ENCODE assay signal across 1 cellular context in genomic region chr11:107252429-107253161, GRCh38.
TF ChIP-seq lines count a peak whose summit lies in the region.

No MANE protein-coding gene starts in this region.

TF ChIP-seq in K562, 482 proteins besides CTCF, POLR2A, EP300 and RAD21 (continued from another document):
- no peak for TF ChIP-seq JUNB (CRISPR knock-in tag; conservative IDR thresholded peaks at IDR 0.05)
- TF ChIP-seq HBP1 (CRISPR knock-in tag; IDR thresholded peaks at IDR 0.05) = no peak
- TF ChIP-seq ZNF584 (CRISPR knock-in tag; IDR thresholded peaks at IDR 0.05; ENCODE audit: low read depth) = no peak
- TF ChIP-seq TEAD4 (IDR thresholded peaks at IDR 0.05; ENCODE audit: low read length) = no peak
- TF ChIP-seq TEAD4 (CRISPR knock-in tag; IDR thresholded peaks at IDR 0.05; ENCODE audit: borderline replicate concordance) = no peak
- no peak for TF ChIP-seq ARHGAP35 (IDR thresholded peaks at IDR 0.05; ENCODE audit: partially characterized antibody)
- no peak for TF ChIP-seq CREB3 (tag; conservative IDR thresholded peaks at IDR 0.05; ENCODE audit: low read depth)
- TF ChIP-seq PCBP1 (IDR thresholded peaks at IDR 0.05; ENCODE audit: low read depth, low read length, poor library complexity, severe bottlenecking) = no peak
- TF ChIP-seq DEAF1 (CRISPR knock-in tag; IDR thresholded peaks at IDR 0.05) = no peak
- 0 out of 4 replicates have a peak, but pooled peaks of 1 of the 2 experiments have one; percentile 23 for TF ChIP-seq SIN3A (IDR thresholded peaks at IDR 0.05; ENCODE audit: borderline replicate concordance in 2 of 2, control insufficient read depth in 1 of 2, low read depth in 2 of 2, low read length in 2 of 2)
- TF ChIP-seq EGR1 (conservative IDR thresholded peaks at IDR 0.05) = no peak
- peak; percentile 60; the same call in 1 of the 2 replicates for TF ChIP-seq GTF2A2 (tag; IDR thresholded peaks at IDR 0.05)
- no peak for TF ChIP-seq RBM39 (optimal IDR thresholded peaks at IDR 0.05; ENCODE audit: low read depth, low read length)
- TF ChIP-seq PML (IDR thresholded peaks at IDR 0.05; ENCODE audit: low read length) = peak; percentile 72
- no peak for TF ChIP-seq IFI16 (CRISPR knock-in tag; IDR thresholded peaks at IDR 0.05)
- TF ChIP-seq TFE3 (CRISPR knock-in tag; IDR thresholded peaks at IDR 0.05) = no peak
- no peak for TF ChIP-seq PTRF (tag; IDR thresholded peaks at IDR 0.05)
- no peak for TF ChIP-seq HIVEP1 (CRISPR knock-in tag; IDR thresholded peaks at IDR 0.05)
- TF ChIP-seq, protein P1, sequence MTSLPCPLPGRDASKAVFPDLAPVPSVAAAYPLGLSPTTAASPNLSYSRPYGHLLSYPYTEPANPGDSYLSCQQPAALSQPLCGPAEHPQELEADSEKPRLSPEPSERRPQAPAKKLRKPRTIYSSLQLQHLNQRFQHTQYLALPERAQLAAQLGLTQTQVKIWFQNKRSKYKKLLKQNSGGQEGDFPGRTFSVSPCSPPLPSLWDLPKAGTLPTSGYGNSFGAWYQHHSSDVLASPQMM (CRISPR knock-in tag; IDR thresholded peaks at IDR 0.05) = no peak
- TF ChIP-seq ZSCAN29 (IDR thresholded peaks at IDR 0.05) = no peak
- TF ChIP-seq BHLHE40 (IDR thresholded peaks at IDR 0.05; ENCODE audit: low read length) = peak; percentile 55
- TF ChIP-seq ZNF212 (CRISPR knock-in tag; IDR thresholded peaks at IDR 0.05) = no peak
- no peak for TF ChIP-seq ZNF696 (CRISPR knock-in tag; conservative IDR thresholded peaks at IDR 0.05)
- TF ChIP-seq ZNF12 (CRISPR knock-in tag; IDR thresholded peaks at IDR 0.05) = no peak
- peak; percentile 16; the same call in 1 of the 2 replicates for TF ChIP-seq ZNF592 (IDR thresholded peaks at IDR 0.05)
